8 cellular contexts compared by ENCODE assay signal in genomic region chr1:176897350-176898236, GRCh38.
DNase-seq lines count a peak whose midpoint lies in the region; ATAC-seq and TF ChIP-seq lines count a peak whose summit lies in the region.

No MANE protein-coding gene starts in this region.

- POLR2A ChIA-PET in CD8-positive, alpha-beta T cell (lab: Charles Lee), result no interaction called here
- POLR2A ChIA-PET in OCI-LY7 (lab: Charles Lee), result interaction anchor here (1.2 kb wide), 1 partner anchor 12 kb away, joined by 4 read pairs; no protein-coding TSS in a partner anchor

- H3K9ac ChIP-seq in smooth muscle cell (ENCODE audit: low read depth), result no peak overlapping the region

- CTCF ChIA-PET in CD8-positive, alpha-beta T cell (lab: Charles Lee), result interaction anchor here (0.7 to 1.5 kb wide), 3 partner anchors 11 to 21 kb away, joined by 3 to 4 read pairs (median 3); no protein-coding TSS in a partner anchor
- CTCF ChIA-PET in OCI-LY7 (lab: Charles Lee; ENCODE audit: unreplicated experiment), result interaction anchor here (0.6 to 0.7 kb wide), 2 partner anchors 13 to 20 kb away, joined by 4 read pairs; no protein-coding TSS in a partner anchor

- H3K4me3 ChIP-seq in CD8-positive, alpha-beta T cell (ENCODE audit: low read depth, low read length), result no peak overlapping the region
- H3K4me3 ChIP-seq in Jurkat, Clone E6-1 (ENCODE audit: low read length), result no peak overlapping the region
- H3K4me3 ChIP-seq in OCI-LY7 (ENCODE audit: low read depth, low read length, poor library complexity, severe bottlenecking) (no peak overlapping the region), astrocyte of the cerebellum (ENCODE audit: low read depth, low read length) (peak overlapping the region; percentile 14), smooth muscle cell (peak overlapping the region; percentile 32)

- H3K27ac Mint-ChIP-seq in CD8-positive, alpha-beta T cell, result no peak overlapping the region

- H2AFZ ChIP-seq in OCI-LY7 (ENCODE audit: low read length) (no peak overlapping the region), smooth muscle cell (ENCODE audit: low read depth) (no peak overlapping the region)

- no TSS peak for BruUV-seq in OCI-LY7 (replicated peaks; lab: Mats Ljungman, UMichigan)

- H3K36me3 ChIP-seq in CD8-positive, alpha-beta T cell (ENCODE audit: insufficient read depth, low read length), result no peaks in the 10 kb centered on the region
- H3K36me3 ChIP-seq in OCI-LY7 (ENCODE audit: insufficient read depth, low read length) (no peaks in the 10 kb centered on the region), smooth muscle cell (ENCODE audit: low read depth) (no peaks in the 10 kb centered on the region)

- ATAC-seq in CD8-positive, alpha-beta T cell, result no peak
- ATAC-seq in GM19372 (IDR thresholded peaks at IDR 0.05; ENCODE audit: low read depth, unreplicated experiment), result peak; percentile 70
- no peak for ATAC-seq in HG03039 (IDR thresholded peaks at IDR 0.05; ENCODE audit: unreplicated experiment)

- H3K79me2 ChIP-seq in OCI-LY7 (ENCODE audit: insufficient read depth, low read depth, low read length), result no peaks in the 10 kb centered on the region
- no peaks in the 10 kb centered on the region for H3K79me2 ChIP-seq in smooth muscle cell (ENCODE audit: low read depth)

- no peaks in the 10 kb centered on the region for H3F3A ChIP-seq in smooth muscle cell (ENCODE audit: low read depth)

- intact Hi-C loops in CD8-positive, alpha-beta T cell (cut with DNase I, micrococcal nuclease), result no loop called here
- intact Hi-C loops in OCI-LY7 (cut with micrococcal nuclease; ENCODE audit: unreplicated experiment), result loop anchor here (2.0 to 5.0 kb wide), 3 partner anchors 51 to 1050 kb away; no protein-coding TSS in a partner anchor

- H3K4me2 ChIP-seq in OCI-LY7 (ENCODE audit: low read length), result no peak overlapping the region
- peak overlapping the region; percentile 77 for H3K4me2 ChIP-seq in smooth muscle cell

- in situ Hi-C loops in astrocyte of the cerebellum (cut with HindIII; ENCODE audit: low sequenced_read_pairs), result no loop called here

- peaks cover 11% of the 10 kb centered on the region for H3K27me3 Mint-ChIP-seq in CD8-positive, alpha-beta T cell (ENCODE audit: low read depth)

- 6% methylated on average over 25 of the region's 25 CpGs for WGBS in smooth muscle cell (ENCODE audit: low lambda C conversion rate)

- H3K9me3 ChIP-seq in CD8-positive, alpha-beta T cell (ENCODE audit: low read length), result no peaks in the 10 kb centered on the region
- H3K9me3 ChIP-seq in OCI-LY7 (ENCODE audit: low read length), result no peaks in the 10 kb centered on the region
- H3K9me3 ChIP-seq in smooth muscle cell (replicated peaks; ENCODE audit: low read depth), result no peaks in the 10 kb centered on the region

- H4K20me1 ChIP-seq in OCI-LY7 (ENCODE audit: insufficient read depth, low read length), result no peaks in the 10 kb centered on the region
- no peaks in the 10 kb centered on the region for H4K20me1 ChIP-seq in smooth muscle cell (ENCODE audit: low read depth)

- H3K4me3 Mint-ChIP-seq in CD8-positive, alpha-beta T cell, result no peak overlapping the region

- peak in 2 of 7 experiments; percentile 7 to 13 for DNase-seq in CD8-positive, alpha-beta T cell
- peak; percentile 39 for DNase-seq in Jurkat, Clone E6-1 (ENCODE audit: low read depth, low spot score)
- peak; percentile 67 for DNase-seq in OCI-LY7 (ENCODE audit: low spot score)
- peak; percentile 38 for DNase-seq in astrocyte of the cerebellum (ENCODE audit: low read depth)
- peak; percentile 51 for DNase-seq in iPS DF 4.7 (ENCODE audit: extremely low read depth, low spot score)
- DNase-seq in smooth muscle cell (lab: John Stamatoyannopoulos, UW; ENCODE audit: unreplicated experiment), result peak; percentile 13

- no peaks in the 10 kb centered on the region for H3K9me3 Mint-ChIP-seq in CD8-positive, alpha-beta T cell

- H3K4me1 ChIP-seq in CD8-positive, alpha-beta T cell (ENCODE audit: insufficient read depth, low read length), result no peaks in the 10 kb centered on the region
- H3K4me1 ChIP-seq in OCI-LY7 (ENCODE audit: insufficient read depth, low read length, poor library complexity, severe bottlenecking), result no peaks in the 10 kb centered on the region
- no peaks in the 10 kb centered on the region for H3K4me1 ChIP-seq in smooth muscle cell (ENCODE audit: low read depth)

- H3K27me3 ChIP-seq in CD8-positive, alpha-beta T cell (ENCODE audit: insufficient read depth, low read length), result no peaks in the 10 kb centered on the region
- H3K27me3 ChIP-seq in smooth muscle cell (ENCODE audit: low read depth), result peaks cover 53% of the 10 kb centered on the region

- H3K9me2 ChIP-seq in OCI-LY7 (ENCODE audit: insufficient read depth, low read length), result no peaks in the 10 kb centered on the region

- H3K4me1 Mint-ChIP-seq in CD8-positive, alpha-beta T cell (ENCODE audit: low read depth), result peaks cover 5% of the 10 kb centered on the region

- H3K27ac ChIP-seq in CD8-positive, alpha-beta T cell (ENCODE audit: low read depth, low read length), result no peak overlapping the region
- H3K27ac ChIP-seq in OCI-LY7 (ENCODE audit: low read depth, low read length, poor library complexity, severe bottlenecking) (no peak overlapping the region), smooth muscle cell (ENCODE audit: low read depth) (no peak overlapping the region)

- no peaks in the 10 kb centered on the region for H3K36me3 Mint-ChIP-seq in CD8-positive, alpha-beta T cell

- peak; percentile 47 for TF ChIP-seq CTCF in CD8-positive, alpha-beta T cell (IDR thresholded peaks at IDR 0.05)
- TF ChIP-seq CTCF in OCI-LY7 (conservative IDR thresholded peaks at IDR 0.05; ENCODE audit: low read length), result peak; percentile 86
- TF ChIP-seq CTCF in astrocyte of the cerebellum (IDR thresholded peaks at IDR 0.05; ENCODE audit: low read depth, low read length, missing control alignments), result peak; percentile 90
- peak; percentile 97 for TF ChIP-seq CTCF in smooth muscle cell (IDR thresholded peaks at IDR 0.05; ENCODE audit: borderline replicate concordance, insufficient read depth, poor library complexity, severe bottlenecking)

Comparison
In these comparisons a context has a peak if more than half of its experiments do, and no peak if none do; other contexts are left out.
1. H3K4me3 ChIP-seq: peak in astrocyte of the cerebellum (single experiment) and smooth muscle cell (single experiment); none in CD8-positive, alpha-beta T cell (single experiment), Jurkat, Clone E6-1 (single experiment) and OCI-LY7 (single experiment).
2. CTCF ChIP-seq: peak in every context shown above with its lines; median percentile 97 in smooth muscle cell; 90 in astrocyte of the cerebellum; 86 in OCI-LY7; 47 in CD8-positive, alpha-beta T cell.